Comparison of ENCODE assay signal across 14 cellular contexts in the genomic region with DNA sequence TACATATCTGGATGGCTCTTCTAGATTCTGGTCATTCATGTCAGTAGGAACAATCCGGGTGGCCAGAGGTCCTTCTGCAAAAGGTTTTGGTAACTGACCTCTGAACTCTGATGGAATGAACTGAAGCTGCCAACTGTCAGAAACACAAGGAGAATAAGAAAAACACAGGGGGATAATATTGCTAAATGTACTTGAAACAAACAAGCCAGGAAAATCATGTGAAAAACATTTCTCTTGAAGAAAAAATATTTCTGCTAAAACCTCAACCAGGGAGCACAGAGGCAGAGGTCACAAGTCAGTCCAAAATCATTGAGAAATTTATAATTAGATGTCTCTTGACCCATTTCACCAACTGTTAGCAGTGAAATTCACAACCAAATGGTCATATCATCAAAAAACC. TPM values are rescaled to one million over a fixed set of nuclear protein-coding genes. Genes with fewer than 3 reads are reported as not detected.
A peak's percentile ranks its signal among the peaks of the same experiment; 100 is the strongest.
DNase-seq lines count a peak whose midpoint lies in the region; ATAC-seq and TF ChIP-seq lines count a peak whose summit lies in the region.
"Had no signal": no experiment of that assay in that cellular context is flagged by ENCODE, and none has a peak within 500 bp of the region (broad histone marks: within the 10 kb centered on the region; RNA-seq: fewer than 3 reads in every experiment).

No MANE protein-coding gene starts in this region.

- H3K27ac Mint-ChIP-seq in Caco-2 (ENCODE audit: unreplicated experiment), result peak overlapping the region; percentile 24

- 55 to 97% (median 72%) methylated on average over 1 of the region's 1 CpG for WGBS in stomach, 5 donors

- H3K9me3 ChIP-seq in Caco-2 (no peaks in the 10 kb centered on the region), Loucy (ENCODE audit: insufficient read depth, low read depth, low read length) (no peaks in the 10 kb centered on the region), stomach (no peaks in the 10 kb centered on the region)

- H3K9me3 Mint-ChIP-seq in Caco-2 (ENCODE audit: unreplicated experiment), result no peaks in the 10 kb centered on the region
- H3K9me3 Mint-ChIP-seq: HFFc6 had no signal

- no TSS peak for BruUV-seq in Caco-2 (replicated peaks; lab: Mats Ljungman, UMichigan)

- H3K27ac ChIP-seq in stomach, result no peak overlapping the region
- H3K27ac ChIP-seq: C4-2B had no signal

- H3K27me3 Mint-ChIP-seq in Caco-2 (ENCODE audit: insufficient read depth, unreplicated experiment), result no peaks in the 10 kb centered on the region

- no peak overlapping the region for H3K4me3 ChIP-seq in Caco-2 (ENCODE audit: low read depth, low read length)
- H3K4me3 ChIP-seq in Loucy (ENCODE audit: low read length, poor library complexity, severe bottlenecking), result no peak overlapping the region
- no peak overlapping the region for H3K4me3 ChIP-seq in fibroblast of mammary gland (ENCODE audit: control insufficient read depth, low read depth, low read length)
- no peak overlapping the region for H3K4me3 ChIP-seq in stomach

- intact Hi-C loops in Caco-2 (cut with micrococcal nuclease; ENCODE audit: unreplicated experiment) (no loop called here), sciatic nerve (cut with DNase I) (no loop called here), stomach (cut with DNase I; ENCODE audit: low total_unique reads) (no loop called here)

- TF ChIP-seq EP300 in stomach (IDR thresholded peaks at IDR 0.05), result no peak

- no peak for TF ChIP-seq CTCF in Caco-2 (IDR thresholded peaks at IDR 0.05; ENCODE audit: insufficient read depth in 1 of 2, low read depth in 1 of 2, low read length in 1 of 2, severe bottlenecking in 1 of 2, unreplicated experiment in 1 of 2)
- TF ChIP-seq CTCF in Loucy (conservative IDR thresholded peaks at IDR 0.05; ENCODE audit: low read length), result no peak
- TF ChIP-seq CTCF in fibroblast of mammary gland (conservative IDR thresholded peaks at IDR 0.05; ENCODE audit: control insufficient read depth, insufficient read depth, low read depth, low read length), result no peak
- TF ChIP-seq CTCF in stomach (IDR thresholded peaks at IDR 0.05), result no peak

- peak overlapping the region; percentile 62 for H3K4me2 ChIP-seq in Loucy (ENCODE audit: low read depth, low read length, poor library complexity, severe bottlenecking)

- H3K79me2 ChIP-seq in Loucy (ENCODE audit: insufficient read depth, low read length), result no peaks in the 10 kb centered on the region

- no peak for TF ChIP-seq POLR2A in stomach (IDR thresholded peaks at IDR 0.05)

- DNase-seq in Caco-2, result no peak
- peak; percentile 68 for DNase-seq in fibroblast of mammary gland (ENCODE audit: low read depth)
- DNase-seq in sciatic nerve (ENCODE audit: low spot score), result no peak
- no peak for DNase-seq in stomach
- DNase-seq in NCI-H187 treated with DMSO at 0.1 percent for 48 hours (lab: John Stamatoyannopoulos, UW), result no peak
- DNase-seq: NCI-H1105, NCI-H1694 treated with DMSO at 0.1 percent for 48 hours, NCI-H345, NCI-H526 treated with DMSO at 0.1 percent for 48 hours, SHP77 treated with DMSO at 0.1 percent for 48 hours had no signal

- H2AFZ ChIP-seq in Loucy (ENCODE audit: low read length), result no peak overlapping the region

- POLR2A ChIA-PET in Caco-2 (lab: Charles Lee), result no interaction called here

- H3K27me3 ChIP-seq in Caco-2 (replicated peaks; ENCODE audit: control insufficient read depth, insufficient read depth, low read length) (no peaks in the 10 kb centered on the region), Loucy (ENCODE audit: insufficient read depth, low read length, poor library complexity, severe bottlenecking) (no peaks in the 10 kb centered on the region), stomach (no peaks in the 10 kb centered on the region)

- H3K4me3 Mint-ChIP-seq in Caco-2 (ENCODE audit: unreplicated experiment), result no peak overlapping the region
- H3K4me3 Mint-ChIP-seq: HFFc6 had no signal

- H3K9ac ChIP-seq in Loucy (ENCODE audit: low read depth, low read length, poor library complexity, severe bottlenecking), result no peak overlapping the region

- CTCF ChIA-PET in Caco-2 (lab: Charles Lee), result no interaction called here

- ATAC-seq in sciatic nerve, result peak; percentile 85
- ATAC-seq in GM21526 (IDR thresholded peaks at IDR 0.05; ENCODE audit: low FRiP score, unreplicated experiment), result no peak

- no peaks in the 10 kb centered on the region for H4K20me1 ChIP-seq in Loucy (ENCODE audit: insufficient read depth, low read length, poor library complexity, severe bottlenecking)

- H3K36me3 ChIP-seq in Caco-2 (ENCODE audit: control insufficient read depth, insufficient read depth, low read length) (peaks cover 4% of the 10 kb centered on the region; the same call in 1 of the 2 replicates), Loucy (ENCODE audit: insufficient read depth, low read length) (peaks cover 30% of the 10 kb centered on the region), stomach (peaks cover 4 to 55% (median 47%) of the 10 kb centered on the region in 4 donors)

- peaks cover 28% of the 10 kb centered on the region for H3K4me1 Mint-ChIP-seq in Caco-2 (ENCODE audit: low read depth, unreplicated experiment)

- peaks cover 4% of the 10 kb centered on the region; the same call in 1 of the 2 replicates for H3F3A ChIP-seq in Loucy (ENCODE audit: low read depth)

- H3K4me1 ChIP-seq in Caco-2 (peaks cover 23% of the 10 kb centered on the region), Loucy (ENCODE audit: insufficient read depth, low read length, poor library complexity, severe bottlenecking) (peaks cover 26% of the 10 kb centered on the region), stomach (peaks cover 0 to 27% (median 13%) of the 10 kb centered on the region in 4 donors)

- H3K36me3 Mint-ChIP-seq in Caco-2 (ENCODE audit: insufficient read depth, unreplicated experiment), result peaks cover 12% of the 10 kb centered on the region

- no peaks in the 10 kb centered on the region for H3K9me2 ChIP-seq in Loucy (replicated peaks; ENCODE audit: low read depth, low read length)

RNA-seq across cellular contexts. Expression of gene ALG9, which starts 35.2 kb away (rescaled TPM):
- total RNA-seq in Caco-2 (2022), result 55.3 and 57.4 TPM in 2 replicates
- 27.6 TPM for total RNA-seq in sciatic nerve
- total RNA-seq in stomach, result 10 to 100 TPM; 19.7 to 53.7 (median 32.4) TPM
- polyA plus RNA-seq in stomach, result 10 to 100 TPM; 11.9 to 29.2 (median 13.0) TPM

RNA-seq across cellular contexts. Expression of gene FDXACB1, which starts 42.8 kb away (rescaled TPM):
- total RNA-seq in Caco-2 (2022) (4.3 and 4.7 TPM in 2 replicates), sciatic nerve (1.7 TPM), stomach (1 to 10 TPM in 2 of 5 donors, under 1 TPM in 1, not detected in 2; 0.29 to 4.3 (median 2.2) TPM)
- 1 to 10 TPM in 2 of 3 donors, under 1 TPM in 1; 0.95 to 1.7 (median 1.4) TPM for polyA plus RNA-seq in stomach

RNA-seq across cellular contexts. Expression of gene CFAP68, which starts 43.2 kb away (rescaled TPM):
- total RNA-seq in Caco-2 (2022), result 69.8 and 71.4 TPM in 2 replicates
- total RNA-seq in sciatic nerve, result 18.8 TPM
- total RNA-seq in stomach, result 10 to 100 TPM in 1 of 5 donors, 1 to 10 TPM in 3, not detected in 1; 3.9 to 51.9 (median 5.3) TPM
- polyA plus RNA-seq in stomach, result 10 to 100 TPM; 40.2 to 50.7 (median 40.7) TPM
